ENCODE assay signal across 1 cellular context in the genomic region with DNA sequence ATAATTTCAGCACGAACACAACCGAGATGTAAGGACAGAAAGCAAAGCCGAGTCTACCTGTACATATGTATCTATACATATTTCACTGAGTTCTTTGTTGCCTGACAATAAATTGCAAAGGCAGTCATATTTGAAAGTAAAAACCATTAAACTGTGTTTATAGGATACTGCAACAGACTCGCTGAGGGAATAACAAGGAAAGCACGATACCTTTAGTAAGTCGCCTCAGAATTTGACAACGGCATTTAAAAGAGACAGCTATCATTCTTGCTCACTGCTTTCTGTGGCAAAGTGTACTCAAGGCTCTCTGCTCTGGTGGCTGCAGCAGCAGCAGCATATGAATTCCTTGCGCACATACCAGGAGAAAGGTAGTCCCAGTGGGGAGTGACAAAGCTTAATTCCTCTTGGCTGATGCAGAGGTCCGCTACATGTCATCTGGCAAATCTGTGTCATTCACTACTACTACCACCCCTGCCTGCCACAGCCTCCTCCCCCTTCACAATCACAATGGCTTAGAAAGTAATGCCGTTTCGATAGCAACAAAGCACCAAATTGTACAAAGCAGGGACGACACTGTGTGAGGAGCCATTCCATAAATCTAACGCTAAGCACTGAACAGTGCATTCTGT.
TF ChIP-seq lines count a peak whose summit lies in the region.

A gene with protein sequence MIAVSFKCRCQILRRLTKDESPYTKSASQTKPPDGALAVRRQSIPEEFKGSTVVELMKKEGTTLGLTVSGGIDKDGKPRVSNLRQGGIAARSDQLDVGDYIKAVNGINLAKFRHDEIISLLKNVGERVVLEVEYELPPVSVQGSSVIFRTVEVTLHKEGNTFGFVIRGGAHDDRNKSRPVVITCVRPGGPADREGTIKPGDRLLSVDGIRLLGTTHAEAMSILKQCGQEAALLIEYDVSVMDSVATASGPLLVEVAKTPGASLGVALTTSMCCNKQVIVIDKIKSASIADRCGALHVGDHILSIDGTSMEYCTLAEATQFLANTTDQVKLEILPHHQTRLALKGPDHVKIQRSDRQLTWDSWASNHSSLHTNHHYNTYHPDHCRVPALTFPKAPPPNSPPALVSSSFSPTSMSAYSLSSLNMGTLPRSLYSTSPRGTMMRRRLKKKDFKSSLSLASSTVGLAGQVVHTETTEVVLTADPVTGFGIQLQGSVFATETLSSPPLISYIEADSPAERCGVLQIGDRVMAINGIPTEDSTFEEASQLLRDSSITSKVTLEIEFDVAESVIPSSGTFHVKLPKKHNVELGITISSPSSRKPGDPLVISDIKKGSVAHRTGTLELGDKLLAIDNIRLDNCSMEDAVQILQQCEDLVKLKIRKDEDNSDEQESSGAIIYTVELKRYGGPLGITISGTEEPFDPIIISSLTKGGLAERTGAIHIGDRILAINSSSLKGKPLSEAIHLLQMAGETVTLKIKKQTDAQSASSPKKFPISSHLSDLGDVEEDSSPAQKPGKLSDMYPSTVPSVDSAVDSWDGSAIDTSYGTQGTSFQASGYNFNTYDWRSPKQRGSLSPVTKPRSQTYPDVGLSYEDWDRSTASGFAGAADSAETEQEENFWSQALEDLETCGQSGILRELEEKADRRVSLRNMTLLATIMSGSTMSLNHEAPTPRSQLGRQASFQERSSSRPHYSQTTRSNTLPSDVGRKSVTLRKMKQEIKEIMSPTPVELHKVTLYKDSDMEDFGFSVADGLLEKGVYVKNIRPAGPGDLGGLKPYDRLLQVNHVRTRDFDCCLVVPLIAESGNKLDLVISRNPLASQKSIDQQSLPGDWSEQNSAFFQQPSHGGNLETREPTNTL (minus strand): TSS at position 437 of the 629 bp plus-strand sequence. CDS start 172 bp downstream, at position 265.

TF ChIP-seq in GM23338, 12 proteins besides CTCF, POLR2A, EP300 and RAD21:
- TF ChIP-seq JUNB (IDR thresholded peaks at IDR 0.05; ENCODE audit: unreplicated experiment) = no peak
- no peak for TF ChIP-seq ZNF114 (CRISPR knock-in tag; IDR thresholded peaks at IDR 0.05)
- no peak for TF ChIP-seq EZH2 (IDR thresholded peaks at IDR 0.05; ENCODE audit: low read depth, unreplicated experiment)
- TF ChIP-seq, protein P1, sequence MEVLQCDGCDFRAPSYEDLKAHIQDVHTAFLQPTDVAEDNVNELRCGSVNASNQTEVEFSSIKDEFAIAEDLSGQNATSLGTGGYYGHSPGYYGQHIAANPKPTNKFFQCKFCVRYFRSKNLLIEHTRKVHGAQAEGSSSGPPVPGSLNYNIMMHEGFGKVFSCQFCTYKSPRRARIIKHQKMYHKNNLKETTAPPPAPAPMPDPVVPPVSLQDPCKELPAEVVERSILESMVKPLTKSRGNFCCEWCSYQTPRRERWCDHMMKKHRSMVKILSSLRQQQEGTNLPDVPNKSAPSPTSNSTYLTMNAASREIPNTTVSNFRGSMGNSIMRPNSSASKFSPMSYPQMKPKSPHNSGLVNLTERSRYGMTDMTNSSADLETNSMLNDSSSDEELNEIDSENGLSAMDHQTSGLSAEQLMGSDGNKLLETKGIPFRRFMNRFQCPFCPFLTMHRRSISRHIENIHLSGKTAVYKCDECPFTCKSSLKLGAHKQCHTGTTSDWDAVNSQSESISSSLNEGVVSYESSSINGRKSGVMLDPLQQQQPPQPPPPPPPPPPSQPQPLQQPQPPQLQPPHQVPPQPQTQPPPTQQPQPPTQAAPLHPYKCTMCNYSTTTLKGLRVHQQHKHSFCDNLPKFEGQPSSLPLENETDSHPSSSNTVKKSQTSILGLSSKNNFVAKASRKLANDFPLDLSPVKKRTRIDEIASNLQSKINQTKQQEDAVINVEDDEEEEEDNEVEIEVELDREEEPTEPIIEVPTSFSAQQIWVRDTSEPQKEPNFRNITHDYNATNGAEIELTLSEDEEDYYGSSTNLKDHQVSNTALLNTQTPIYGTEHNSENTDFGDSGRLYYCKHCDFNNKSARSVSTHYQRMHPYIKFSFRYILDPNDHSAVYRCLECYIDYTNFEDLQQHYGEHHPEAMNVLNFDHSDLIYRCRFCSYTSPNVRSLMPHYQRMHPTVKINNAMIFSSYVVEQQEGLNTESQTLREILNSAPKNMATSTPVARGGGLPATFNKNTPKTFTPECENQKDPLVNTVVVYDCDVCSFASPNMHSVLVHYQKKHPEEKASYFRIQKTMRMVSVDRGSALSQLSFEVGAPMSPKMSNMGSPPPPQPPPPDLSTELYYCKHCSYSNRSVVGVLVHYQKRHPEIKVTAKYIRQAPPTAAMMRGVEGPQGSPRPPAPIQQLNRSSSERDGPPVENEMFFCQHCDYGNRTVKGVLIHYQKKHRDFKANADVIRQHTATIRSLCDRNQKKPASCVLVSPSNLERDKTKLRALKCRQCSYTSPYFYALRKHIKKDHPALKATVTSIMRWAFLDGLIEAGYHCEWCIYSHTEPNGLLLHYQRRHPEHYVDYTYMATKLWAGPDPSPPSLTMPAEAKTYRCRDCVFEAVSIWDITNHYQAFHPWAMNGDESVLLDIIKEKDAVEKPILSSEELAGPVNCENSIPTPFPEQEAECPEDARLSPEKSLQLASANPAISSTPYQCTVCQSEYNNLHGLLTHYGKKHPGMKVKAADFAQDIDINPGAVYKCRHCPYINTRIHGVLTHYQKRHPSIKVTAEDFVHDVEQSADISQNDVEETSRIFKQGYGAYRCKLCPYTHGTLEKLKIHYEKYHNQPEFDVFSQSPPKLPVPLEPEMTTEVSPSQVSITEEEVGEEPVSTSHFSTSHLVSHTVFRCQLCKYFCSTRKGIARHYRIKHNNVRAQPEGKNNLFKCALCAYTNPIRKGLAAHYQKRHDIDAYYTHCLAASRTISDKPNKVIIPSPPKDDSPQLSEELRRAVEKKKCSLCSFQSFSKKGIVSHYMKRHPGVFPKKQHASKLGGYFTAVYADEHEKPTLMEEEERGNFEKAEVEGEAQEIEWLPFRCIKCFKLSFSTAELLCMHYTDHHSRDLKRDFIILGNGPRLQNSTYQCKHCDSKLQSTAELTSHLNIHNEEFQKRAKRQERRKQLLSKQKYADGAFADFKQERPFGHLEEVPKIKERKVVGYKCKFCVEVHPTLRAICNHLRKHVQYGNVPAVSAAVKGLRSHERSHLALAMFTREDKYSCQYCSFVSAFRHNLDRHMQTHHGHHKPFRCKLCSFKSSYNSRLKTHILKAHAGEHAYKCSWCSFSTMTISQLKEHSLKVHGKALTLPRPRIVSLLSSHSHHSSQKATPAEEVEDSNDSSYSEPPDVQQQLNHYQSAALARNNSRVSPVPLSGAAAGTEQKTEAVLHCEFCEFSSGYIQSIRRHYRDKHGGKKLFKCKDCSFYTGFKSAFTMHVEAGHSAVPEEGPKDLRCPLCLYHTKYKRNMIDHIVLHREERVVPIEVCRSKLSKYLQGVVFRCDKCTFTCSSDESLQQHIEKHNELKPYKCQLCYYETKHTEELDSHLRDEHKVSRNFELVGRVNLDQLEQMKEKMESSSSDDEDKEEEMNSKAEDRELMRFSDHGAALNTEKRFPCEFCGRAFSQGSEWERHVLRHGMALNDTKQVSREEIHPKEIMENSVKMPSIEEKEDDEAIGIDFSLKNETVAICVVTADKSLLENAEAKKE (CRISPR knock-in tag; IDR thresholded peaks at IDR 0.05) = no peak
- no peak for TF ChIP-seq POLR2AphosphoS5 (IDR thresholded peaks at IDR 0.05; ENCODE audit: low read depth)
- no peak for TF ChIP-seq NANOG (IDR thresholded peaks at IDR 0.05; ENCODE audit: borderline replicate concordance)
- TF ChIP-seq EZH2phosphoT487 (IDR thresholded peaks at IDR 0.05; ENCODE audit: unreplicated experiment) = no peak
- TF ChIP-seq ZNF331 (CRISPR knock-in tag; IDR thresholded peaks at IDR 0.05; ENCODE audit: low read depth) = no peak
- TF ChIP-seq CREB1 (CRISPR knock-in tag; IDR thresholded peaks at IDR 0.05; ENCODE audit: low read depth) = no peak
- TF ChIP-seq, protein P2, sequence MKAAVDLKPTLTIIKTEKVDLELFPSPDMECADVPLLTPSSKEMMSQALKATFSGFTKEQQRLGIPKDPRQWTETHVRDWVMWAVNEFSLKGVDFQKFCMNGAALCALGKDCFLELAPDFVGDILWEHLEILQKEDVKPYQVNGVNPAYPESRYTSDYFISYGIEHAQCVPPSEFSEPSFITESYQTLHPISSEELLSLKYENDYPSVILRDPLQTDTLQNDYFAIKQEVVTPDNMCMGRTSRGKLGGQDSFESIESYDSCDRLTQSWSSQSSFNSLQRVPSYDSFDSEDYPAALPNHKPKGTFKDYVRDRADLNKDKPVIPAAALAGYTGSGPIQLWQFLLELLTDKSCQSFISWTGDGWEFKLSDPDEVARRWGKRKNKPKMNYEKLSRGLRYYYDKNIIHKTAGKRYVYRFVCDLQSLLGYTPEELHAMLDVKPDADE (IDR thresholded peaks at IDR 0.05) = no peak
- TF ChIP-seq STAT1 (IDR thresholded peaks at IDR 0.05; ENCODE audit: unreplicated experiment) = no peak
- TF ChIP-seq, protein P3, sequence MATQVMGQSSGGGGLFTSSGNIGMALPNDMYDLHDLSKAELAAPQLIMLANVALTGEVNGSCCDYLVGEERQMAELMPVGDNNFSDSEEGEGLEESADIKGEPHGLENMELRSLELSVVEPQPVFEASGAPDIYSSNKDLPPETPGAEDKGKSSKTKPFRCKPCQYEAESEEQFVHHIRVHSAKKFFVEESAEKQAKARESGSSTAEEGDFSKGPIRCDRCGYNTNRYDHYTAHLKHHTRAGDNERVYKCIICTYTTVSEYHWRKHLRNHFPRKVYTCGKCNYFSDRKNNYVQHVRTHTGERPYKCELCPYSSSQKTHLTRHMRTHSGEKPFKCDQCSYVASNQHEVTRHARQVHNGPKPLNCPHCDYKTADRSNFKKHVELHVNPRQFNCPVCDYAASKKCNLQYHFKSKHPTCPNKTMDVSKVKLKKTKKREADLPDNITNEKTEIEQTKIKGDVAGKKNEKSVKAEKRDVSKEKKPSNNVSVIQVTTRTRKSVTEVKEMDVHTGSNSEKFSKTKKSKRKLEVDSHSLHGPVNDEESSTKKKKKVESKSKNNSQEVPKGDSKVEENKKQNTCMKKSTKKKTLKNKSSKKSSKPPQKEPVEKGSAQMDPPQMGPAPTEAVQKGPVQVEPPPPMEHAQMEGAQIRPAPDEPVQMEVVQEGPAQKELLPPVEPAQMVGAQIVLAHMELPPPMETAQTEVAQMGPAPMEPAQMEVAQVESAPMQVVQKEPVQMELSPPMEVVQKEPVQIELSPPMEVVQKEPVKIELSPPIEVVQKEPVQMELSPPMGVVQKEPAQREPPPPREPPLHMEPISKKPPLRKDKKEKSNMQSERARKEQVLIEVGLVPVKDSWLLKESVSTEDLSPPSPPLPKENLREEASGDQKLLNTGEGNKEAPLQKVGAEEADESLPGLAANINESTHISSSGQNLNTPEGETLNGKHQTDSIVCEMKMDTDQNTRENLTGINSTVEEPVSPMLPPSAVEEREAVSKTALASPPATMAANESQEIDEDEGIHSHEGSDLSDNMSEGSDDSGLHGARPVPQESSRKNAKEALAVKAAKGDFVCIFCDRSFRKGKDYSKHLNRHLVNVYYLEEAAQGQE (IDR thresholded peaks at IDR 0.05; ENCODE audit: unreplicated experiment) = no peak
TF ChIP-seq in GM23338: peak in this region for 0.
